Comparison of ENCODE assay signal across 11 cellular contexts in genomic region chr5:134530375-134531077, GRCh38. TPM values are rescaled to one million over a fixed set of nuclear protein-coding genes. Genes with fewer than 3 reads are reported as not detected.
DNase-seq lines count a peak whose midpoint lies in the region; ATAC-seq and TF ChIP-seq lines count a peak whose summit lies in the region.
"Had no signal": no experiment of that assay in that cellular context is flagged by ENCODE, and none has a peak within 500 bp of the region (broad histone marks: within the 10 kb centered on the region; RNA-seq: fewer than 3 reads in every experiment).

No MANE protein-coding gene starts in this region.

- peak overlapping the region; percentile 12 to 37 for H3K27ac ChIP-seq in esophagus (ENCODE audit: low read depth in 2 of 2, low read length in 1 of 2)
- H3K27ac ChIP-seq in aorta (ENCODE audit: low read depth in 1 of 2, low read length in 2 of 2): peak overlapping the region; percentile 46 to 81

- H3K27me3 Mint-ChIP-seq in naive thymus-derived CD8-positive, alpha-beta T cell: no peaks in the 10 kb centered on the region

- TF ChIP-seq POLR2A in lower leg skin (IDR thresholded peaks at IDR 0.05): no peak

- H3K9me3 ChIP-seq in esophagus (ENCODE audit: control insufficient read depth in 2 of 2, insufficient read depth in 1 of 2, low read depth in 1 of 2, low read length in 1 of 2): no peaks in the 10 kb centered on the region
- H3K9me3 ChIP-seq in aorta (ENCODE audit: control insufficient read depth, low read length): no peaks in the 10 kb centered on the region

- H3K4me1 Mint-ChIP-seq in naive thymus-derived CD8-positive, alpha-beta T cell: peaks cover 43 to 77% (median 76%) of the 10 kb centered on the region in 4 donors

- DNase-seq in Right ventricle myocardium inferior (ENCODE audit: missing footprints) (peak; percentile 77), cardiac septum (ENCODE audit: low spot score) (no peak), aorta (peak in 1 of 2 donors; percentile 82), lower leg skin (ENCODE audit: low spot score in 2 of 2) (no peak)
- DNase-seq in naive thymus-derived CD8-positive, alpha-beta T cell: no peak
- no peak for DNase-seq in stimulated activated naive CD4-positive, alpha-beta T cell treated with Interleukin-2 at 50 U/mL for 16 hours (lab: John Stamatoyannopoulos, UW)
- DNase-seq: activated CD4-positive, alpha-beta T cell treated with anti-CD3 and anti-CD28 coated beads for 4 hours; AML-193; NCI-H1436 had no signal

- H3K36me3 ChIP-seq in esophagus (ENCODE audit: control insufficient read depth in 2 of 2, insufficient read depth in 2 of 2, low read length in 1 of 2): no peaks in the 10 kb centered on the region
- H3K36me3 ChIP-seq in aorta (ENCODE audit: control insufficient read depth in 1 of 2, insufficient read depth in 2 of 2, low read length in 1 of 2): no peaks in the 10 kb centered on the region

- POLR2A ChIA-PET in naive thymus-derived CD8-positive, alpha-beta T cell (lab: Charles Lee): interaction anchor here (0.6 to 7.3 kb wide), 8 partner anchors 12 to 305 kb away, joined by 3 to 70 read pairs (median 4); partner anchors contain the start of genes CDKN2AIPNL and PPP2CA

- H3K27me3 ChIP-seq in esophagus (ENCODE audit: control insufficient read depth in 1 of 2, insufficient read depth in 2 of 2, low read length in 2 of 2) (no peaks in the 10 kb centered on the region), aorta (ENCODE audit: control insufficient read depth in 1 of 2, insufficient read depth in 2 of 2, low read length in 1 of 2) (no peaks in the 10 kb centered on the region)

- no peak for ATAC-seq in Right ventricle myocardium inferior
- ATAC-seq in naive thymus-derived CD8-positive, alpha-beta T cell: no peak
- no peak for ATAC-seq in aorta (ENCODE audit: low FRiP score)
- no peak for ATAC-seq in GM19035 (IDR thresholded peaks at IDR 0.05; ENCODE audit: unreplicated experiment)

- H3K27ac Mint-ChIP-seq in naive thymus-derived CD8-positive, alpha-beta T cell: peak overlapping the region; percentile 44 to 100 (median 81)

- H3K4me3 Mint-ChIP-seq in naive thymus-derived CD8-positive, alpha-beta T cell: peak overlapping the region in 9 of 10 donors; percentile 32 to 100 (median 74)

- peaks cover 0 to 16% (median 2%) of the 10 kb centered on the region in 3 donors for H3K36me3 Mint-ChIP-seq in naive thymus-derived CD8-positive, alpha-beta T cell

- no peak for TF ChIP-seq CTCF in lower leg skin (IDR thresholded peaks at IDR 0.05)

- H3K9me3 Mint-ChIP-seq in naive thymus-derived CD8-positive, alpha-beta T cell: no peaks in the 10 kb centered on the region

- 64 to 77% methylated on average over 8 of the region's 8 CpGs for WGBS in esophagus, 2 donors
- WGBS in aorta, 2 donors: 8 to 12% methylated on average over 8 of the region's 8 CpGs
- 67 to 71% methylated on average over 8 of the region's 8 CpGs for WGBS in lower leg skin, 2 donors

- H3K4me3 ChIP-seq in esophagus (ENCODE audit: low read depth in 1 of 2, low read length in 2 of 2): no peak overlapping the region
- H3K4me3 ChIP-seq in aorta (ENCODE audit: low read length in 2 of 2): no peak overlapping the region
- H3K4me3 ChIP-seq in lower leg skin (ENCODE audit: low read depth, poor library complexity, severe bottlenecking): no peak overlapping the region

- H3K4me1 ChIP-seq in esophagus (ENCODE audit: control insufficient read depth in 2 of 2, insufficient read depth in 2 of 2, low read length in 1 of 2): peaks cover 6 to 24% of the 10 kb centered on the region in 2 donors
- H3K4me1 ChIP-seq in aorta (ENCODE audit: control insufficient read depth in 1 of 2, insufficient read depth in 2 of 2, low read length in 2 of 2): peaks cover 6 to 7% of the 10 kb centered on the region in 2 donors

- intact Hi-C loops in Right ventricle myocardium inferior (cut with DNase I) (no loop called here), cardiac septum (cut with DNase I) (no loop called here), aorta (cut with DNase I) (loop anchor here in 1 of 2 donors (2.0 to 5.0 kb wide), 2 partner anchors 14 to 158 kb away; partner anchors contain the start of gene UBE2B), lower leg skin (cut with DNase I; ENCODE audit: low total_unique reads) (no loop called here)

RNA-seq across cellular contexts. Expression of gene JADE2, which starts 5.1 kb away (rescaled TPM):
- total RNA-seq in Right ventricle myocardium inferior (24.6 TPM), cardiac septum (25.7 TPM), aorta (10 to 100 TPM; 39.8 to 60.3 TPM), lower leg skin (10 to 100 TPM; 35.5 to 68.1 (median 59.0) TPM)
- polyA plus RNA-seq in esophagus (1 to 10 TPM; 3.8 to 4.1 TPM), aorta (10 to 100 TPM in 1 of 2 donors, 1 to 10 TPM in 1; 6.1 to 11.7 TPM)
- 100 to 1,000 TPM; 262 TPM for total RNA-seq in naive thymus-derived CD8-positive, alpha-beta T cell
- 10 to 100 TPM; 24.3 to 38.9 (median 24.9) TPM for polyA plus RNA-seq in naive thymus-derived CD8-positive, alpha-beta T cell
